In the genomic region with DNA sequence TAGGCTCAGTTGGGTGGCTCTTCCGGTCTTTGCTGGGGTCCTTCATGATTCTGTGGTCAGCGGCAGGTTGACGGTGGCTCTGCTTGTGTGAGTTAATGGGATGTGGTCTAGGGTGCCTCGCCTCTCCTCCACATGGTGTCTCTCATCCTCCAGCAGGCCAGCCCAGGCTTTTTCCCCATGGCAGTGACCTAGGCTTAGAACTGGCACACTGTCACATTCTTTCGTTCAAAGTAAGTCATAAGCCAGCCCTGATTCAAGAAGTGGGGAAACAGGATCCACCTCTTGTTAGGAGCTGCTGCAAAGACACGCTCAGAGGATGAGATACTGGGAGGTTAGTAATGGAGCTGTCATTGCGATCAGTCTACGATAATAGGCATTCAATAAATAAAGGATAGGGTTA, we compare ENCODE assay signal across 14 cellular contexts. TPM values are rescaled to one million over a fixed set of nuclear protein-coding genes. Genes with fewer than 3 reads are reported as not detected.
DNase-seq lines count a peak whose midpoint lies in the region; ATAC-seq, FAIRE-seq and TF ChIP-seq lines count a peak whose summit lies in the region.
"Had no signal": no experiment of that assay in that cellular context is flagged by ENCODE, and none has a peak within 500 bp of the region (broad histone marks: within the 10 kb centered on the region; RNA-seq: fewer than 3 reads in every experiment).

No MANE protein-coding gene starts in this region.

- H3K4me1 ChIP-seq in Caco-2 (peaks cover 17% of the 10 kb centered on the region), mesenchymal stem cell (ENCODE audit: control insufficient read depth, insufficient read depth, low read depth, low read length) (peaks cover 6% of the 10 kb centered on the region), kidney (ENCODE audit: control insufficient read depth in 1 of 2, insufficient read depth in 1 of 2, low read depth in 1 of 2, low read length in 2 of 2) (peaks cover 0 to 10% of the 10 kb centered on the region in 2 donors)
- H3K4me1 ChIP-seq: BLaER1 had no signal

- H3K36me3 Mint-ChIP-seq in Caco-2 (ENCODE audit: insufficient read depth, unreplicated experiment): peaks cover 6% of the 10 kb centered on the region
- no peaks in the 10 kb centered on the region for H3K36me3 Mint-ChIP-seq in activated naive CD4-positive, alpha-beta T cell treated with anti-CD3 and anti-CD28 coated beads, Interleukin-2, amount 10 ng/mL, durations not matched to agents 7 days and 5 days

- H3K9ac ChIP-seq in mesenchymal stem cell (ENCODE audit: low read length): no peak overlapping the region
- no peak overlapping the region for H3K9ac ChIP-seq in kidney (ENCODE audit: low read length in 2 of 2)
- H3K9ac ChIP-seq: BLaER1 had no signal

- H2BK12ac ChIP-seq in mesenchymal stem cell (ENCODE audit: low read length in 2 of 2): no peak overlapping the region

- no peak overlapping the region for H4K8ac ChIP-seq in mesenchymal stem cell (ENCODE audit: low read length)

- no peak overlapping the region for H2AFZ ChIP-seq in mesenchymal stem cell (ENCODE audit: low read depth, low read length)
- H2AFZ ChIP-seq: GM23338 had no signal

- ATAC-seq in esophagus mucosa: peak; percentile 85
- no peak for ATAC-seq in HG03439 (IDR thresholded peaks at IDR 0.05; ENCODE audit: unreplicated experiment)
- ATAC-seq: GM23338 had no signal

- peaks cover 6% of the 10 kb centered on the region for H3K9me3 Mint-ChIP-seq in Caco-2 (ENCODE audit: unreplicated experiment)
- H3K9me3 Mint-ChIP-seq in activated naive CD4-positive, alpha-beta T cell treated with anti-CD3 and anti-CD28 coated beads, Interleukin-2, amount 10 ng/mL, durations not matched to agents 7 days and 5 days: peaks cover 2% of the 10 kb centered on the region

- WGBS in mesenchymal stem cell: 93% methylated on average over 2 of the region's 8 CpGs

- TF ChIP-seq CTCF in Caco-2 (IDR thresholded peaks at IDR 0.05; ENCODE audit: insufficient read depth in 1 of 2, low read depth in 1 of 2, low read length in 1 of 2, severe bottlenecking in 1 of 2, unreplicated experiment in 1 of 2): no peak
- TF ChIP-seq CTCF in VCaP (conservative IDR thresholded peaks at IDR 0.05): no peak
- TF ChIP-seq CTCF in kidney (IDR thresholded peaks at IDR 0.05; ENCODE audit: borderline replicate concordance, extremely low read depth, insufficient read depth): no peak

- no peak overlapping the region for H2BK120ac ChIP-seq in mesenchymal stem cell (ENCODE audit: low read depth, low read length)

- CTCF ChIA-PET in Caco-2 (lab: Charles Lee): no interaction called here
- CTCF ChIA-PET in activated naive CD4-positive, alpha-beta T cell treated with anti-CD3 and anti-CD28 coated beads, Interleukin-2, amount 10 ng/mL, durations not matched to agents 7 days and 5 days (lab: Charles Lee): interaction anchor here (0.9 kb wide), 1 partner anchor 17 kb away, joined by 3 read pairs; no protein-coding TSS in a partner anchor

- H3K36me3 ChIP-seq in Caco-2 (ENCODE audit: control insufficient read depth, insufficient read depth, low read length) (no peaks in the 10 kb centered on the region), mesenchymal stem cell (ENCODE audit: control insufficient read depth in 1 of 2, insufficient read depth in 2 of 2, low read depth in 1 of 2, low read length in 2 of 2) (no peaks in the 10 kb centered on the region), kidney (ENCODE audit: control insufficient read depth in 1 of 2, insufficient read depth in 2 of 2, low read length in 2 of 2) (no peaks in the 10 kb centered on the region)
- H3K36me3 ChIP-seq: BLaER1 had no signal

- no peak overlapping the region for H3K4me2 ChIP-seq in mesenchymal stem cell (ENCODE audit: low read length, poor library complexity, severe bottlenecking)
- H3K4me2 ChIP-seq: BLaER1, GM23338 had no signal

- H3K9me3 ChIP-seq in Caco-2: no peaks in the 10 kb centered on the region
- no peaks in the 10 kb centered on the region for H3K9me3 ChIP-seq in mesenchymal stem cell (ENCODE audit: control insufficient read depth, low read length)
- no peaks in the 10 kb centered on the region for H3K9me3 ChIP-seq in kidney (ENCODE audit: control insufficient read depth in 1 of 2, low read length in 2 of 2)

- H2BK5ac ChIP-seq in mesenchymal stem cell (ENCODE audit: low read depth, low read length, poor library complexity, severe bottlenecking): no peak overlapping the region

- H3K27me3 ChIP-seq in Caco-2 (replicated peaks; ENCODE audit: control insufficient read depth, insufficient read depth, low read length) (no peaks in the 10 kb centered on the region), mesenchymal stem cell (ENCODE audit: control insufficient read depth in 1 of 2, insufficient read depth in 1 of 2, low read length in 2 of 2) (no peaks in the 10 kb centered on the region)
- H3K27me3 ChIP-seq: BLaER1 had no signal

- no peak overlapping the region for H3K4ac ChIP-seq in mesenchymal stem cell (ENCODE audit: low read depth in 1 of 2, low read length in 2 of 2)

- H3K27ac ChIP-seq in VCaP (peak overlapping the region; percentile 72; the same call in 1 of the 2 replicates), mesenchymal stem cell (ENCODE audit: low read length, poor library complexity, severe bottlenecking) (no peak overlapping the region), kidney (ENCODE audit: low read depth in 2 of 2, low read length in 2 of 2) (no peak overlapping the region)
- H3K27ac ChIP-seq: BLaER1 had no signal

- no peaks in the 10 kb centered on the region for H3K79me1 ChIP-seq in mesenchymal stem cell (replicated peaks; ENCODE audit: low read length, poor library complexity, severe bottlenecking)

- no peak overlapping the region for H2BK15ac ChIP-seq in mesenchymal stem cell (ENCODE audit: low read depth, poor library complexity, severe bottlenecking)

- DNase-seq in Caco-2 (no peak), mesenchymal stem cell (no peak), kidney (no peak)
- no peak for DNase-seq in stimulated activated CD4-positive, alpha-beta T cell treated with anti-CD3 and anti-CD28 coated beads, Interleukin-4, amount 100 ng/mL, for 1 hour
- no peak for DNase-seq in activated naive CD4-positive, alpha-beta T cell treated with anti-CD3 and anti-CD28 coated beads, Interleukin-2, amount 10 ng/mL, durations not matched to agents 7 days and 5 days
- DNase-seq: 8988T; AML-193; CD8-positive, alpha-beta memory T cell; H7 had no signal

- H3K4me3 ChIP-seq in Caco-2 (ENCODE audit: low read depth, low read length) (no peak overlapping the region), mesenchymal stem cell (ENCODE audit: insufficient read depth in 1 of 2, low read depth in 1 of 2, low read length in 2 of 2) (no peak overlapping the region), kidney (ENCODE audit: low read length in 2 of 2) (no peak overlapping the region)
- H3K4me3 ChIP-seq: BLaER1, GM23338 had no signal

- intact Hi-C loops in Caco-2 (cut with micrococcal nuclease; ENCODE audit: unreplicated experiment) (no loop called here), kidney (cut with DNase I) (no loop called here)

- peak overlapping the region; percentile 50 for H3K27ac Mint-ChIP-seq in Caco-2 (ENCODE audit: unreplicated experiment)
- no peak overlapping the region for H3K27ac Mint-ChIP-seq in activated naive CD4-positive, alpha-beta T cell treated with anti-CD3 and anti-CD28 coated beads, Interleukin-2, amount 10 ng/mL, durations not matched to agents 7 days and 5 days
- H3K27ac Mint-ChIP-seq: CD8-positive, alpha-beta memory T cell; GM23338 had no signal

- no peak overlapping the region for H3K4me3 Mint-ChIP-seq in Caco-2 (ENCODE audit: unreplicated experiment)
- no peak overlapping the region for H3K4me3 Mint-ChIP-seq in activated naive CD4-positive, alpha-beta T cell treated with anti-CD3 and anti-CD28 coated beads, Interleukin-2, amount 10 ng/mL, durations not matched to agents 7 days and 5 days
- H3K4me3 Mint-ChIP-seq: CD8-positive, alpha-beta memory T cell; GM23338 had no signal

- no TSS peak for BruUV-seq in Caco-2 (replicated peaks; lab: Mats Ljungman, UMichigan)

- no peak overlapping the region for H4K91ac ChIP-seq in mesenchymal stem cell (ENCODE audit: low read length)

- no peak overlapping the region for H3K18ac ChIP-seq in mesenchymal stem cell (ENCODE audit: low read depth in 1 of 2, low read length in 2 of 2)

- POLR2A ChIA-PET in Caco-2 (lab: Charles Lee): no interaction called here

- FAIRE-seq in kidney (lab: Jason Lieb, UNC): no peak

- H3K23ac ChIP-seq in mesenchymal stem cell (ENCODE audit: low read length in 2 of 2): no peak overlapping the region

- no peaks in the 10 kb centered on the region for H3K27me3 Mint-ChIP-seq in Caco-2 (ENCODE audit: insufficient read depth, unreplicated experiment)
- H3K27me3 Mint-ChIP-seq in activated naive CD4-positive, alpha-beta T cell treated with anti-CD3 and anti-CD28 coated beads, Interleukin-2, amount 10 ng/mL, durations not matched to agents 7 days and 5 days: peaks cover 20% of the 10 kb centered on the region

- H3K4me1 Mint-ChIP-seq in Caco-2 (ENCODE audit: low read depth, unreplicated experiment): peaks cover 22% of the 10 kb centered on the region
- H3K4me1 Mint-ChIP-seq in activated naive CD4-positive, alpha-beta T cell treated with anti-CD3 and anti-CD28 coated beads, Interleukin-2, amount 10 ng/mL, durations not matched to agents 7 days and 5 days: peaks cover 2% of the 10 kb centered on the region
- H3K4me1 Mint-ChIP-seq: CD8-positive, alpha-beta memory T cell; GM23338 had no signal

- H3K14ac ChIP-seq in mesenchymal stem cell (ENCODE audit: low read length in 2 of 2): no peak overlapping the region

- H2AK5ac ChIP-seq in mesenchymal stem cell (ENCODE audit: low read length, severe bottlenecking): peak overlapping the region; percentile 27

RNA-seq across cellular contexts. Expression of a gene that starts 46.0 kb away (rescaled TPM):
- 19.9 and 21.4 TPM in 2 replicates for total RNA-seq in Caco-2 (2022)
- 14.0 TPM for total RNA-seq in esophagus mucosa
- 39.3 TPM for polyA plus RNA-seq in mesenchymal stem cell (2013, experiment 1 of 2)
- 37.2 TPM for polyA plus RNA-seq in mesenchymal stem cell (2013, experiment 2 of 2)
- 37.3 TPM for total RNA-seq in kidney
- polyA plus RNA-seq in kidney (ENCODE audit: insufficient read depth, low read depth, low replicate concordance): 41.9 TPM
